In genomic region chr20:23349338-23350006, GRCh38 we compare ENCODE assay signal across 8 cellular contexts. TPM values are rescaled to one million over a fixed set of nuclear protein-coding genes. Genes with fewer than 3 reads are reported as not detected.
DNase-seq lines count a peak whose midpoint lies in the region; ATAC-seq and TF ChIP-seq lines count a peak whose summit lies in the region.

No MANE protein-coding gene starts in this region.

- TF ChIP-seq RAD21 in SK-N-SH (IDR thresholded peaks at IDR 0.05; ENCODE audit: low read length): peak; percentile 33

- peak overlapping the region; percentile 97 for H3K4me2 ChIP-seq in SK-N-SH

- H3K9ac ChIP-seq in SK-N-SH: peak overlapping the region; percentile 97

- H3K36me3 ChIP-seq in ACC112 (ENCODE audit: insufficient read depth, low read length) (no peaks in the 10 kb centered on the region), SK-N-SH (replicated peaks in 1 of 2; ENCODE audit: control insufficient read depth in 1 of 2, insufficient read depth in 2 of 2, low read length in 1 of 2) (peaks cover 8 to 11% of the 10 kb centered on the region in 2 experiments), esophagus muscularis mucosa (peaks cover 5 to 11% (median 7%) of the 10 kb centered on the region in 4 donors), neutrophil (peaks cover 7% of the 10 kb centered on the region)

- H2AFZ ChIP-seq in ACC112 (ENCODE audit: low read length, unreplicated experiment): peak overlapping the region; percentile 78
- peak overlapping the region; percentile 84 for H2AFZ ChIP-seq in SK-N-SH (ENCODE audit: low read depth)

- H3K4me1 ChIP-seq in ACC112 (ENCODE audit: control insufficient read depth, insufficient read depth, low read length, unreplicated experiment) (peaks cover 11% of the 10 kb centered on the region), SK-N-SH (ENCODE audit: control insufficient read depth in 1 of 2, insufficient read depth in 2 of 2, low read depth in 1 of 2, low read length in 1 of 2) (peaks cover 5 to 11% of the 10 kb centered on the region in 2 experiments; a peak in 3 of 4 replicates), esophagus muscularis mucosa (peaks cover 19 to 31% (median 29%) of the 10 kb centered on the region in 4 donors), neutrophil (ENCODE audit: control insufficient read depth in 1 of 2, insufficient read depth in 1 of 2, low read depth in 1 of 2, low read length in 1 of 2) (peaks cover 18% of the 10 kb centered on the region in 2 experiments)

- 25% methylated on average over 11 of the region's 11 CpGs for WGBS in SK-N-SH (ENCODE audit: low lambda C conversion rate)
- 9% methylated on average over 11 of the region's 11 CpGs for whole genome bisulfite sequencing in esophagus muscularis mucosa

- H3K27ac ChIP-seq in ACC112 (ENCODE audit: low read depth, low read length) (peak overlapping the region; percentile 98), SK-N-SH (ENCODE audit: low read depth in 2 of 2, low read length in 1 of 2) (peak overlapping the region; percentile 98 to 99), esophagus muscularis mucosa (replicated peaks in 1 of 4) (peak overlapping the region; percentile 91 to 99 (median 96)), neutrophil (peak overlapping the region; percentile 90)

- TF ChIP-seq EP300 in SK-N-SH (IDR thresholded peaks at IDR 0.05; ENCODE audit: borderline replicate concordance in 1 of 2, low read depth in 1 of 2, low read length in 1 of 2) (no peak; a peak in 1 of 4 replicates), esophagus muscularis mucosa (IDR thresholded peaks at IDR 0.05) (no peak)

- H4K20me1 ChIP-seq in SK-N-SH (ENCODE audit: insufficient read depth): peaks cover 17% of the 10 kb centered on the region

- H3F3A ChIP-seq in SK-N-SH (replicated peaks; ENCODE audit: insufficient read depth): peaks cover 12% of the 10 kb centered on the region

- no peaks in the 10 kb centered on the region for H3K27me3 ChIP-seq in ACC112 (ENCODE audit: insufficient read depth, low read length)
- H3K27me3 ChIP-seq in SK-N-SH (ENCODE audit: insufficient read depth): no peaks in the 10 kb centered on the region
- no peaks in the 10 kb centered on the region for H3K27me3 ChIP-seq in esophagus muscularis mucosa
- H3K27me3 ChIP-seq in neutrophil: no peaks in the 10 kb centered on the region

- ATAC-seq in HG03045 (IDR thresholded peaks at IDR 0.05; ENCODE audit: unreplicated experiment): peak; percentile 1

- peak; percentile 53 for DNase-seq in GM13977 (ENCODE audit: low spot score)
- DNase-seq in SK-N-SH: peak; percentile 42
- no peak for DNase-seq in esophagus muscularis mucosa (ENCODE audit: extremely low spot score)
- DNase-seq in erythroblast (lab: John Stamatoyannopoulos, UW): no peak
- no peak for DNase-seq in NCI-H128 (lab: John Stamatoyannopoulos, UW; ENCODE audit: unreplicated experiment)

- intact Hi-C loops in esophagus muscularis mucosa (cut with DNase I): loop anchor here (5.0 to 10.0 kb wide), 3 partner anchors 263 to 662 kb away; no protein-coding TSS in a partner anchor

- peak overlapping the region; percentile 92 for H3K4me3 ChIP-seq in ACC112 (ENCODE audit: low read depth, low read length)
- H3K4me3 ChIP-seq in SK-N-SH (ENCODE audit: low read depth in 2 of 2, low read length in 1 of 2): peak overlapping the region; percentile 93 to 99
- H3K4me3 ChIP-seq in esophagus muscularis mucosa: peak overlapping the region; percentile 93 to 98 (median 96)
- H3K4me3 ChIP-seq in neutrophil (ENCODE audit: low read depth in 1 of 2, low read length in 1 of 2): peak overlapping the region; percentile 84 to 91

- in situ Hi-C loops in GM13977 (cut with MboI; ENCODE audit: low pct_unique_long_range_greater_than_20kb, low sequenced_read_pairs, unreplicated experiment): loop anchor here (25.0 kb wide), 1 partner anchor 287 kb away; no protein-coding TSS in a partner anchor

- POLR2A ChIA-PET in SK-N-SH (lab: Yijun Ruan, JAX): interaction anchor here (1.0 to 2.0 kb wide), 7 partner anchors 8 to 97 kb away, joined by 4 to 11 read pairs (median 5); partner anchors contain the start of genes GZF1 and NAPB

- H3K9me3 ChIP-seq in SK-N-SH (no peaks in the 10 kb centered on the region), esophagus muscularis mucosa (no peaks in the 10 kb centered on the region), neutrophil (no peaks in the 10 kb centered on the region)

- H3K79me2 ChIP-seq in ACC112 (ENCODE audit: control insufficient read depth, insufficient read depth, low read length, unreplicated experiment) (peaks cover 38% of the 10 kb centered on the region), SK-N-SH (ENCODE audit: insufficient read depth) (peaks cover 38% of the 10 kb centered on the region)

- no peaks in the 10 kb centered on the region for H3K9me2 ChIP-seq in SK-N-SH

- TF ChIP-seq POLR2A in esophagus muscularis mucosa (IDR thresholded peaks at IDR 0.05; ENCODE audit: low read depth) (no peak), erythroblast (IDR thresholded peaks at IDR 0.05; ENCODE audit: low read length) (no peak)

- CTCF ChIA-PET in SK-N-SH (lab: Yijun Ruan, JAX): interaction anchor here (0.8 to 2.2 kb wide), 9 partner anchors 9 to 658 kb away, joined by 3 to 23 read pairs (median 6); no protein-coding TSS in a partner anchor

- TF ChIP-seq CTCF in GM13977 (IDR thresholded peaks at IDR 0.05; ENCODE audit: extremely low read depth, insufficient read depth, missing control alignments) (peak; percentile 42), SK-N-SH (IDR thresholded peaks at IDR 0.05) (peak; percentile 72), esophagus muscularis mucosa (IDR thresholded peaks at IDR 0.05) (peak; percentile 47 to 56 (median 55)), neutrophil (IDR thresholded peaks at IDR 0.05) (no peak)

TF ChIP-seq in SK-N-SH, 30 proteins besides CTCF, POLR2A, EP300 and RAD21:
- TF ChIP-seq SMC3 (IDR thresholded peaks at IDR 0.05; ENCODE audit: low read depth, low read length) (peak; percentile 31), PBX3 (IDR thresholded peaks at IDR 0.05) (no peak)

RNA-seq across cellular contexts. Expression of gene NXT1, which starts 1.1 kb away (rescaled TPM):
- 28.2 TPM in 2 replicates for polyA plus RNA-seq in SK-N-SH (2012; rRNA removed)
- 24.1 and 25.9 TPM in 2 replicates for polyA plus RNA-seq in SK-N-SH (2012; cell fraction: cytosol; rRNA removed)
- polyA plus RNA-seq in SK-N-SH (2012; cell fraction: nucleus; rRNA removed): 15.3 and 18.1 TPM in 2 replicates
- total RNA-seq in esophagus muscularis mucosa: 10 to 100 TPM; 19.5 to 59.0 (median 27.4) TPM

RNA-seq across cellular contexts. Expression of gene GZF1, which starts 12.5 kb away (rescaled TPM):
- 15.0 and 20.6 TPM in 2 replicates for polyA plus RNA-seq in SK-N-SH (2012; rRNA removed)
- polyA plus RNA-seq in SK-N-SH (2012; cell fraction: cytosol; rRNA removed): 9.9 and 15.7 TPM in 2 replicates
- 63.0 and 71.0 TPM in 2 replicates for polyA plus RNA-seq in SK-N-SH (2012; cell fraction: nucleus; rRNA removed)
- 10 to 100 TPM; 10.4 to 22.8 (median 21.0) TPM for total RNA-seq in esophagus muscularis mucosa

Comparison
In these comparisons a context has a peak if more than half of its experiments do, and no peak if none do; other contexts are left out.
1. DNase-seq: peak in GM13977 (single experiment) and SK-N-SH (single experiment); none in esophagus muscularis mucosa (single experiment), erythroblast (0 of 2) and NCI-H128 (single experiment).
2. Peak in every context shown above with its lines, with median percentiles within 50 percentile points of each other: H3K27ac ChIP-seq and H3K4me3 ChIP-seq.